9 cellular contexts compared by ENCODE assay signal in the genomic region with DNA sequence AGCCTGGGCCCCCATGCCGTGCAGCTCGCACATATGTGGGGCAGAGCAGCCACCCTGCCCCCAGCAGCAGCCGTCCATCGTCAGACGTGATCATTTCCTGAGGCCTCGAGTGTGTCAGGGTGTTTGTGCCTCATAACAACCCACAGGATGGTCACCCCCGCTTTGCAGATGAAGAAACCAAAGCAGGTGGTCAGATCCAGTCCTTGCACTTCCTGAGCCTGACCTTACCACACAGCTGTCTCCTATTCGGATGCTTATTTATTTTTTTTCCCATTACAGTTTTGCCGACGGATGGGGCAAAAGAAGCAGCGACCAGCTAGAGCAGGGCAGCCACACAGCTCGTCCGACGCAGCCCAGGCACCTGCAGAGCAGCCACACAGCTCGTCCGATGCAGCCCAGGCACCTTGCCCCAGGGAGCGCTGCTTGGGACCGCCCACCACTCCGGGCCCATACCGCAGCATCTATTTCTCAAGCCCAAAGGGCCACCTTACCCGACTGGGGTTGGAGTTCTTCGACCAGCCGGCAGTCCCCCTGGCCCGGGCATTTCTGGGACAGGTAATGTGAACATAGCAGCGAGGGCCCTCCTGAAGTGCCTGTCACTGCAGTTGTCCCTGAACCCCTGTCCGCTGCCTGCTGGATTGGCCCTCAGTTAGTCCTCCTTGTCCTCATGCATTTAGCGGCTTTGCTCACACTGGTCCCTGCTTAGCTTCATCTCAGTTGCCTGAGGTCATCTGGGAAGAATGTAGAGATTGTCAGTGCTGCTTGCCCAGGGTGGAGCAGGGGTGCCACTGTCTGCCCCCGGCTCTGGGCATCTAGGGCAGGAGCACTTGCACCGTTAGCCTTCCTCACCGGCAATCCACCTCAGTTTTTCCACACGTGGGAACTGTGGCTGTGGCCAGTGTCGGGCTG. TPM values are rescaled to one million over a fixed set of nuclear protein-coding genes. Genes with fewer than 3 reads are reported as not detected.
DNase-seq lines count a peak whose midpoint lies in the region; ATAC-seq, FAIRE-seq and TF ChIP-seq lines count a peak whose summit lies in the region.
"Had no signal": no experiment of that assay in that cellular context is flagged by ENCODE, and none has a peak within 500 bp of the region (broad histone marks: within the 10 kb centered on the region; RNA-seq: fewer than 3 reads in every experiment).

No MANE protein-coding gene starts in this region.

- H3K9me3 ChIP-seq in A673 (ENCODE audit: low read depth, low read length, poor library complexity, severe bottlenecking) (no peaks in the 10 kb centered on the region), K562 (replicated peaks; ENCODE audit: control insufficient read depth, insufficient read depth, low read depth, low read length) (no peaks in the 10 kb centered on the region), mucosa of stomach (ENCODE audit: control insufficient read depth, low read length) (no peaks in the 10 kb centered on the region)

- H3K9me1 ChIP-seq in K562 (ENCODE audit: control insufficient read depth, insufficient read depth, low read length) = peaks cover 5% of the 10 kb centered on the region

- TF ChIP-seq CTCF in A673 (conservative IDR thresholded peaks at IDR 0.05; ENCODE audit: low read depth, low read length) = no peak
- no peak for TF ChIP-seq CTCF in HL-60 (IDR thresholded peaks at IDR 0.05; ENCODE audit: insufficient read depth, low read length)
- no peak for TF ChIP-seq CTCF in K562 (IDR thresholded peaks at IDR 0.05 in 2 of 3, conservative IDR thresholded peaks at IDR 0.05 in 1 of 3; ENCODE audit: insufficient read depth in 2 of 3, low read depth in 1 of 3, low read length in 3 of 3)

- peaks cover 6% of the 10 kb centered on the region for H3K36me3 ChIP-seq in A673 (ENCODE audit: insufficient read depth, low read length, poor library complexity, severe bottlenecking)
- peaks cover 37% of the 10 kb centered on the region; the same call in 2 of the 3 replicates for H3K36me3 ChIP-seq in K562 (ENCODE audit: control insufficient read depth, insufficient read depth, low read length)
- H3K36me3 ChIP-seq in mucosa of stomach (ENCODE audit: control insufficient read depth, insufficient read depth, low read length) = no peaks in the 10 kb centered on the region

- in situ Hi-C loops in K562 (cut with MboI) = no loop called here

- no peak; the same call in 1 of the 2 replicates for TF ChIP-seq POLR2A in K562 (conservative IDR thresholded peaks at IDR 0.05)

- DNase-seq in A673 (ENCODE audit: low spot score) (no peak), HL-60 (ENCODE audit: low read depth in 1 of 2, low spot score in 1 of 2) (no peak), K562 (ENCODE audit: extremely low read depth in 1 of 4, low spot score in 3 of 4) (no peak), GM19240 (ENCODE audit: insufficient read length, low spot score) (no peak), NCI-H2227 (lab: John Stamatoyannopoulos, UW; ENCODE audit: unreplicated experiment) (no peak)
- DNase-seq: cortex of kidney had no signal

- peak overlapping the region; percentile 89 to 100 for H3K9ac ChIP-seq in K562 (ENCODE audit: insufficient read depth in 1 of 2, low read depth in 2 of 2, low read length in 2 of 2)
- H3K9ac ChIP-seq in mucosa of stomach (ENCODE audit: low read length) = peak overlapping the region; percentile 71

- H3K79me2 ChIP-seq in K562 (ENCODE audit: control insufficient read depth, insufficient read depth, low read length) = peaks cover 29% of the 10 kb centered on the region

- CTCF ChIA-PET in A673 (lab: Charles Lee) (no interaction called here), K562 (lab: Yijun Ruan, JAX; ENCODE audit: low intra/inter-chr PET ratio) (interaction anchor here (0.5 to 0.6 kb wide), 2 partner anchors 15 to 18 kb away, joined by 3 to 4 read pairs; no protein-coding TSS in a partner anchor)

- H3K27ac ChIP-seq in A673 (ENCODE audit: low read depth, low read length, poor library complexity, severe bottlenecking) (no peak overlapping the region), HL-60 (replicated peaks) (peak overlapping the region; percentile 55), K562 (ENCODE audit: extremely low read depth, low read depth, low read length) (peak overlapping the region; percentile 89; the same call in 1 of the 3 replicates)

- TF ChIP-seq RAD21 in K562 (CRISPR knock-in tag; conservative IDR thresholded peaks at IDR 0.05 in 1 of 2, IDR thresholded peaks at IDR 0.05 in 1 of 2) = no peak

- H3K4me2 ChIP-seq in K562 (ENCODE audit: insufficient read depth, low read length) = peak overlapping the region; percentile 88

- 83% methylated on average over 30 of the region's 32 CpGs for WGBS in K562 (ENCODE audit: insufficient coverage, low coverage, missing lambda C conversion rate)

- no peak for ATAC-seq in K562
- ATAC-seq in HG03135 (IDR thresholded peaks at IDR 0.05; ENCODE audit: unreplicated experiment) = no peak
- no peak for ATAC-seq in HG02884 (IDR thresholded peaks at IDR 0.05; ENCODE audit: unreplicated experiment)

- no peak overlapping the region for H2AFZ ChIP-seq in K562 (ENCODE audit: low read depth, low read length)

- no peak for TF ChIP-seq EP300 in K562 (IDR thresholded peaks at IDR 0.05; ENCODE audit: low read length)

- H3K4me3 ChIP-seq in A673 (ENCODE audit: low read depth, low read length, poor library complexity, severe bottlenecking) (peak overlapping the region; percentile 76), HL-60 (replicated peaks; ENCODE audit: insufficient read depth, low read length) (no peak overlapping the region; the same call in 1 of the 2 replicates), K562 (peak overlapping the region; percentile 93; the same call in 1 of the 2 replicates), mucosa of stomach (ENCODE audit: low read length) (no peak overlapping the region)

- POLR2A ChIA-PET in A673 (lab: Charles Lee; ENCODE audit: low non-redundant PET) (no interaction called here), K562 (lab: Yijun Ruan, JAX) (interaction anchor here (0.9 to 1.5 kb wide), 5 partner anchors 9 to 45 kb away, joined by 3 to 7 read pairs (median 4); no protein-coding TSS in a partner anchor)

- intact Hi-C loops in A673 (cut with micrococcal nuclease; ENCODE audit: unreplicated experiment) (no loop called here), K562 (cut with micrococcal nuclease) (no loop called here)

- no peak for FAIRE-seq in K562 (lab: Jason Lieb, UNC)

- BruUV-seq in A673 (replicated peaks; lab: Mats Ljungman, UMichigan) = no TSS peak
- BruUV-seq in K562 (replicated peaks; lab: Mats Ljungman, UMichigan) = no TSS peak

- H3K27me3 ChIP-seq in A673 (replicated peaks; ENCODE audit: insufficient read depth, low read depth, low read length, poor library complexity) (no peaks in the 10 kb centered on the region), HL-60 (ENCODE audit: insufficient read depth, poor library complexity, severe bottlenecking) (no peaks in the 10 kb centered on the region), K562 (ENCODE audit: control insufficient read depth in 2 of 2, insufficient read depth in 2 of 2, low read length in 2 of 2) (no peaks in the 10 kb centered on the region), mucosa of stomach (ENCODE audit: control insufficient read depth, insufficient read depth, low read length) (no peaks in the 10 kb centered on the region)

- H3K4me1 ChIP-seq in A673 (ENCODE audit: insufficient read depth, low read length, poor library complexity, severe bottlenecking) (peaks cover 29% of the 10 kb centered on the region), K562 (replicated peaks in 1 of 2; ENCODE audit: control insufficient read depth in 2 of 2, insufficient read depth in 2 of 2, low read length in 2 of 2) (peaks cover 27 to 70% of the 10 kb centered on the region in 2 experiments), mucosa of stomach (ENCODE audit: control insufficient read depth, insufficient read depth, low read length) (peaks cover 54% of the 10 kb centered on the region)

- peaks cover 6% of the 10 kb centered on the region; the same call in 1 of the 2 replicates for H4K20me1 ChIP-seq in K562 (replicated peaks; ENCODE audit: control insufficient read depth, insufficient read depth, low read length)

RNA-seq across cellular contexts. Expression of a gene that starts 1.4 kb away (rescaled TPM):
- total RNA-seq in A673 (2021) = 30.6 and 34.2 TPM in 2 replicates
- total RNA-seq in K562 (2011; cell fraction: chromatin; rRNA removed; ENCODE audit: low replicate concordance) = 6.3 and 35.1 TPM in 2 replicates
- total RNA-seq in K562 (2011; cell fraction: nucleolus; rRNA removed) = 52.2 and 54.0 TPM in 2 replicates
- 26.0 and 30.7 TPM in 2 replicates for total RNA-seq in K562 (2011; cell fraction: nucleoplasm; rRNA removed)
- total RNA-seq in K562 (2014; rRNA removed) = 192 and 226 TPM in 2 replicates
- 5.0 and 6.1 TPM in 2 replicates for total RNA-seq in K562 (2014; rRNA removed; fragmentation: Illumina TruSeq; extraction: Trizol)
- 47.1 and 52.8 TPM in 2 replicates for total RNA-seq in K562 (2015; rRNA removed; fragmentation: Illumina TruSeq; extraction: Trizol)
- total RNA-seq in K562 (2021) = 80.1 and 81.9 TPM in 2 replicates
- polyA plus RNA-seq in K562 (2011; rRNA removed) = 36.2 and 52.2 TPM in 2 replicates
- polyA plus RNA-seq in K562 (2011; cell fraction: cytosol; rRNA removed) = 102 and 222 TPM in 2 replicates
- polyA plus RNA-seq in K562 (2011; cell fraction: nucleus; rRNA removed) = 38.8 and 51.3 TPM in 2 replicates
- polyA plus RNA-seq in K562 (2012) = 46.7 and 91.8 TPM in 2 replicates
- 21.1 and 55.2 TPM in 2 replicates for polyA plus RNA-seq in K562 (2014; fragmentation: Illumina TruSeq; extraction: Trizol)
- polyA plus RNA-seq in K562 (2014; fragmentation: Nextera tagmentation; extraction: Ambion mirVana) = 1 to 10 TPM in 1 of 2 experiments, under 1 TPM in 1; 0.42 to 2.2 TPM
- 138 and 214 TPM in 2 replicates for polyA plus RNA-seq in K562 (2014; rRNA removed)
- 5.7 and 7.4 TPM in 2 replicates for polyA minus RNA-seq in K562 (2011; rRNA and poly(A)+ RNA removed)
- 34.4 and 54.7 TPM in 2 replicates for polyA minus RNA-seq in K562 (2011; cell fraction: cytosol; rRNA and poly(A)+ RNA removed)
- 15.9 and 16.8 TPM in 2 replicates for polyA minus RNA-seq in K562 (2011; cell fraction: nucleus; rRNA and poly(A)+ RNA removed)

RNA-seq across cellular contexts. Expression of a gene that starts 7.0 kb away (rescaled TPM):
- total RNA-seq in A673 (2021) (5.8 TPM in 2 replicates), K562 (2014; rRNA removed) (4.5 and 5.9 TPM in 2 replicates), K562 (2014; rRNA removed; fragmentation: Illumina TruSeq; extraction: Trizol) (1.2 and 1.3 TPM in 2 replicates), K562 (2015; rRNA removed; fragmentation: Illumina TruSeq; extraction: Trizol) (1.2 and 1.6 TPM in 2 replicates), K562 (2021) (6.9 and 7.1 TPM in 2 replicates)
- 63.2 and 128 TPM in 2 replicates for total RNA-seq in K562 (2011; cell fraction: chromatin; rRNA removed; ENCODE audit: low replicate concordance)
- total RNA-seq in K562 (2011; cell fraction: nucleolus; rRNA removed) = 70.9 and 80.0 TPM in 2 replicates
- 60.5 TPM in 2 replicates for total RNA-seq in K562 (2011; cell fraction: nucleoplasm; rRNA removed)
- polyA plus RNA-seq in K562 (2011; rRNA removed) (8.2 and 20.0 TPM in 2 replicates), K562 (2014; fragmentation: Illumina TruSeq; extraction: Trizol) (4.2 and 5.5 TPM in 2 replicates), K562 (2014; fragmentation: Nextera tagmentation; extraction: Ambion mirVana) (1 to 10 TPM; 1.0 to 2.0 TPM), K562 (2014; rRNA removed) (6.0 and 6.9 TPM in 2 replicates)
- 9.3 and 10.9 TPM in 2 replicates for polyA plus RNA-seq in K562 (2011; cell fraction: cytosol; rRNA removed)
- 210 and 244 TPM in 2 replicates for polyA plus RNA-seq in K562 (2011; cell fraction: nucleus; rRNA removed)
- 3.0 and 13.0 TPM in 2 replicates for polyA plus RNA-seq in K562 (2012)
- 2.7 and 4.6 TPM in 2 replicates for polyA minus RNA-seq in K562 (2011; rRNA and poly(A)+ RNA removed)
- 3.7 and 10.0 TPM in 2 replicates for polyA minus RNA-seq in K562 (2011; cell fraction: cytosol; rRNA and poly(A)+ RNA removed)
- polyA minus RNA-seq in K562 (2011; cell fraction: nucleus; rRNA and poly(A)+ RNA removed) = 15.8 and 22.8 TPM in 2 replicates

RNA-seq across cellular contexts. Expression of a gene that starts 25.8 kb away (rescaled TPM):
- total RNA-seq in A673 (2021) = 52.5 and 54.9 TPM in 2 replicates
- 58.7 and 108 TPM in 2 replicates for total RNA-seq in K562 (2011; cell fraction: chromatin; rRNA removed; ENCODE audit: low replicate concordance)
- total RNA-seq in K562 (2011; cell fraction: nucleolus; rRNA removed) = 59.2 and 64.4 TPM in 2 replicates
- 61.2 and 70.4 TPM in 2 replicates for total RNA-seq in K562 (2011; cell fraction: nucleoplasm; rRNA removed)
- 176 and 178 TPM in 2 replicates for total RNA-seq in K562 (2014; rRNA removed)
- total RNA-seq in K562 (2014; rRNA removed; fragmentation: Illumina TruSeq; extraction: Trizol) = 78.8 and 107 TPM in 2 replicates
- 106 and 108 TPM in 2 replicates for total RNA-seq in K562 (2015; rRNA removed; fragmentation: Illumina TruSeq; extraction: Trizol)
- total RNA-seq in K562 (2021) = 123 and 124 TPM in 2 replicates
- 116 and 117 TPM in 2 replicates for polyA plus RNA-seq in K562 (2011; rRNA removed)
- polyA plus RNA-seq in K562 (2011; cell fraction: cytosol; rRNA removed) = 102 and 106 TPM in 2 replicates
- polyA plus RNA-seq in K562 (2011; cell fraction: nucleus; rRNA removed) = 107 and 113 TPM in 2 replicates
- 70.9 and 149 TPM in 2 replicates for polyA plus RNA-seq in K562 (2012)
- 103 and 132 TPM in 2 replicates for polyA plus RNA-seq in K562 (2014; fragmentation: Illumina TruSeq; extraction: Trizol)
- polyA plus RNA-seq in K562 (2014; fragmentation: Nextera tagmentation; extraction: Ambion mirVana) = 10 to 100 TPM; 59.0 to 61.5 TPM
- 122 and 154 TPM in 2 replicates for polyA plus RNA-seq in K562 (2014; rRNA removed)
- polyA minus RNA-seq in K562 (2011; rRNA and poly(A)+ RNA removed) = 48.3 and 52.8 TPM in 2 replicates
- polyA minus RNA-seq in K562 (2011; cell fraction: cytosol; rRNA and poly(A)+ RNA removed) = 20.9 and 31.3 TPM in 2 replicates
- polyA minus RNA-seq in K562 (2011; cell fraction: nucleus; rRNA and poly(A)+ RNA removed) = 18.3 and 31.3 TPM in 2 replicates

RNA-seq across cellular contexts. Expression of a gene that starts 26.0 kb away (rescaled TPM):
- 41.5 and 48.5 TPM in 2 replicates for total RNA-seq in A673 (2021)
- 53.1 and 79.0 TPM in 2 replicates for total RNA-seq in K562 (2011; cell fraction: chromatin; rRNA removed; ENCODE audit: low replicate concordance)
- 47.2 and 48.0 TPM in 2 replicates for total RNA-seq in K562 (2011; cell fraction: nucleolus; rRNA removed)
- total RNA-seq in K562 (2011; cell fraction: nucleoplasm; rRNA removed) = 66.1 and 91.1 TPM in 2 replicates
- total RNA-seq in K562 (2014; rRNA removed) = 62.7 and 65.7 TPM in 2 replicates
- total RNA-seq in K562 (2014; rRNA removed; fragmentation: Illumina TruSeq; extraction: Trizol) = 46.3 and 53.5 TPM in 2 replicates
- 42.1 and 43.7 TPM in 2 replicates for total RNA-seq in K562 (2015; rRNA removed; fragmentation: Illumina TruSeq; extraction: Trizol)
- total RNA-seq in K562 (2021) = 86.7 and 90.9 TPM in 2 replicates
- 86.0 and 95.2 TPM in 2 replicates for polyA plus RNA-seq in K562 (2011; rRNA removed)
- 138 TPM in 2 replicates for polyA plus RNA-seq in K562 (2011; cell fraction: cytosol; rRNA removed)
- 48.9 and 51.4 TPM in 2 replicates for polyA plus RNA-seq in K562 (2011; cell fraction: nucleus; rRNA removed)
- polyA plus RNA-seq in K562 (2012) = 55.3 and 115 TPM in 2 replicates
- 68.2 and 81.3 TPM in 2 replicates for polyA plus RNA-seq in K562 (2014; fragmentation: Illumina TruSeq; extraction: Trizol)
- polyA plus RNA-seq in K562 (2014; fragmentation: Nextera tagmentation; extraction: Ambion mirVana) = 100 to 1,000 TPM; 304 to 315 TPM
- 120 and 135 TPM in 2 replicates for polyA plus RNA-seq in K562 (2014; rRNA removed)
- polyA minus RNA-seq in K562 (2011; rRNA and poly(A)+ RNA removed) = 81.3 and 98.4 TPM in 2 replicates
- polyA minus RNA-seq in K562 (2011; cell fraction: cytosol; rRNA and poly(A)+ RNA removed) = 37.8 and 43.4 TPM in 2 replicates
- polyA minus RNA-seq in K562 (2011; cell fraction: nucleus; rRNA and poly(A)+ RNA removed) = 17.2 and 28.0 TPM in 2 replicates

RNA-seq across cellular contexts. Expression of a gene that starts 59.1 kb away (rescaled TPM):
- total RNA-seq in A673 (2021) (61.6 and 62.6 TPM in 2 replicates), K562 (2014; rRNA removed) (8.4 and 10.9 TPM in 2 replicates), K562 (2014; rRNA removed; fragmentation: Illumina TruSeq; extraction: Trizol) (3.7 and 5.6 TPM in 2 replicates), K562 (2015; rRNA removed; fragmentation: Illumina TruSeq; extraction: Trizol) (4.4 and 7.9 TPM in 2 replicates), K562 (2021) (51.0 and 53.6 TPM in 2 replicates)
- total RNA-seq in K562 (2011; cell fraction: chromatin; rRNA removed; ENCODE audit: low replicate concordance) = 75.3 and 210 TPM in 2 replicates
- total RNA-seq in K562 (2011; cell fraction: nucleolus; rRNA removed) = 101 and 104 TPM in 2 replicates
- 79.9 and 94.8 TPM in 2 replicates for total RNA-seq in K562 (2011; cell fraction: nucleoplasm; rRNA removed)
- polyA plus RNA-seq in K562 (2011; rRNA removed) (9.7 and 26.3 TPM in 2 replicates), K562 (2014; fragmentation: Illumina TruSeq; extraction: Trizol) (38.9 and 54.1 TPM in 2 replicates), K562 (2014; fragmentation: Nextera tagmentation; extraction: Ambion mirVana) (1 to 10 TPM in 1 of 2 experiments, under 1 TPM in 1; 0.92 to 1.0 TPM), K562 (2014; rRNA removed) (18.8 and 19.1 TPM in 2 replicates)
- polyA plus RNA-seq in K562 (2011; cell fraction: cytosol; rRNA removed) = 14.6 and 15.5 TPM in 2 replicates
- polyA plus RNA-seq in K562 (2011; cell fraction: nucleus; rRNA removed) = 49.9 and 59.5 TPM in 2 replicates
- polyA plus RNA-seq in K562 (2012) = 44.9 and 60.8 TPM in 2 replicates
- 13.2 and 14.2 TPM in 2 replicates for polyA minus RNA-seq in K562 (2011; rRNA and poly(A)+ RNA removed)
- 29.3 and 41.0 TPM in 2 replicates for polyA minus RNA-seq in K562 (2011; cell fraction: cytosol; rRNA and poly(A)+ RNA removed)
- 20.2 and 31.7 TPM in 2 replicates for polyA minus RNA-seq in K562 (2011; cell fraction: nucleus; rRNA and poly(A)+ RNA removed)

Comparison
In these comparisons a context has a peak if more than half of its experiments do, and no peak if none do; other contexts are left out.
1. H3K4me3 ChIP-seq: peak in A673 (single experiment) and K562 (single experiment); none in HL-60 (single experiment) and mucosa of stomach (single experiment).